Comparison of ENCODE assay signal across 28 cellular contexts in the genomic region with DNA sequence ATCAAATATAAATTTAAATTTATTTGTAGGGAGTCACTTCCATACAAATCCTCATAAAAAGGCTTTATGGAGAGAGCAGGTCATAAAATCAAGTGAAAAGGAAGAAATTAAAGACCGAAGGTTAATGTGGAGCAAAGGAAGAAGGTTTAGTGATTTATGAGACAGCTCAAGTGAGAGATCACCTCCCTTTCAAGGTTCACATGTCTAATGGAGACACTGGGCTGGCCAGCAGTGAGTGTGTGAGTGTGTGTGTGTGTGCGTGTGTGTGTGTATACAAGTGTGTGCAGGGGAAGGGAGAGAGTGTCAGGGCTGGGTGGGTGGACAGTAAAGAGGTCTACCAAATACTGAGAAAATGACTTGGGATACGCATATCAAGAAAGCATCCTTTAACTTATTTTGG.
"Had no signal": no experiment of that assay in that cellular context is flagged by ENCODE, and none has a peak within 500 bp of the region (broad histone marks: within the 10 kb centered on the region; RNA-seq: fewer than 3 reads in every experiment).

No MANE protein-coding gene starts in this region.

- H3K36me3 Mint-ChIP-seq: memory B cell; mesothelial cell of epicardium; naive thymus-derived CD4-positive, alpha-beta T cell; stimulated activated naive B cell treated with anti-CD40 and anti-IgM and Interleukin-4, amounts not matched to agents 10 μg/mL and 1 μg/mL and 100 μg/mL, for 72 hours had no signal

- H3K27ac ChIP-seq: epithelial cell of prostate, foreskin keratinocyte, heart right ventricle, pancreas, right lobe of liver, suprapubic skin, transverse colon, vagina had no signal

- H3K27ac Mint-ChIP-seq: dendritic cell treated with granulocyte-macrophage colony-stimulating factor and Interleukin-4, amounts not matched to agents 40 ng/mL and 50 ng/mL, for 4 days; endodermal cell; memory B cell; mesothelial cell of epicardium; naive thymus-derived CD4-positive, alpha-beta T cell; stimulated activated naive B cell treated with anti-CD40 and anti-IgM and Interleukin-4, amounts not matched to agents 10 μg/mL and 1 μg/mL and 100 μg/mL, for 72 hours; stimulated activated naive CD8-positive, alpha-beta T cell treated with anti-CD3 and anti-CD28 coated beads, Interleukin-15, Interleukin-2, amounts not matched to agents 100 ng/mL and 50 ng/mL, for 24 hours had no signal

- H3K36me3 ChIP-seq: heart right ventricle, pancreas, right lobe of liver, suprapubic skin, transverse colon, vagina had no signal

- DNase-seq: effector CD8-positive, alpha-beta T cell; endodermal cell; foreskin keratinocyte; glutamatergic neuron; heart right ventricle; hippocampal formation; left cardiac atrium; left ventricle myocardium superior; naive thymus-derived CD4-positive, alpha-beta T cell; occipital lobe; pancreas; retina; right lobe of liver; small intestine; stimulated activated CD4-positive, alpha-beta T cell treated with anti-CD3 and anti-CD28 coated beads, Interleukin-15, amount 100 ng/mL, for 24 hours; stimulated activated CD4-positive, alpha-beta T cell treated with anti-CD3 and anti-CD28 coated beads, Interleukin-2, amount 100 ng/mL, for 48 hours; stimulated activated naive B cell treated with anti-CD40 and anti-IgM and Interleukin-4, amounts not matched to agents 10 μg/mL and 1 μg/mL and 100 μg/mL, for 72 hours; transverse colon had no signal

- ATAC-seq: esophagus mucosa; foreskin keratinocyte; heart right ventricle; left cardiac atrium; left ventricle myocardium superior; naive thymus-derived CD4-positive, alpha-beta T cell; pancreas; right lobe of liver; stimulated activated naive B cell treated with anti-CD40 and anti-IgM and Interleukin-4, amounts not matched to agents 10 μg/mL and 1 μg/mL and 100 μg/mL, for 72 hours had no signal

- H3K4me3 ChIP-seq: heart right ventricle, lung, pancreas, right lobe of liver, suprapubic skin, transverse colon, vagina had no signal

- H3K4me1 ChIP-seq: heart right ventricle, right lobe of liver, suprapubic skin, transverse colon, vagina had no signal

- H3K27me3 Mint-ChIP-seq: dendritic cell treated with granulocyte-macrophage colony-stimulating factor and Interleukin-4, amounts not matched to agents 40 ng/mL and 50 ng/mL, for 4 days; memory B cell; naive thymus-derived CD4-positive, alpha-beta T cell; stimulated activated naive B cell treated with anti-CD40 and anti-IgM and Interleukin-4, amounts not matched to agents 10 μg/mL and 1 μg/mL and 100 μg/mL, for 72 hours; stimulated activated naive CD8-positive, alpha-beta T cell treated with anti-CD3 and anti-CD28 coated beads, Interleukin-15, Interleukin-2, amounts not matched to agents 100 ng/mL and 50 ng/mL, for 24 hours had no signal

- H3K27me3 ChIP-seq: foreskin keratinocyte, heart right ventricle, pancreas, right lobe of liver, suprapubic skin, transverse colon, vagina had no signal

- H3K9me3 ChIP-seq: heart right ventricle, pancreas, right lobe of liver, suprapubic skin, transverse colon, vagina had no signal

- H3K9me3 Mint-ChIP-seq: endodermal cell, mesothelial cell of epicardium, nephron had no signal

- H3K4me1 Mint-ChIP-seq: memory B cell; naive thymus-derived CD4-positive, alpha-beta T cell; stimulated activated naive B cell treated with anti-CD40 and anti-IgM and Interleukin-4, amounts not matched to agents 10 μg/mL and 1 μg/mL and 100 μg/mL, for 72 hours had no signal

- H3K4me3 Mint-ChIP-seq: dendritic cell treated with granulocyte-macrophage colony-stimulating factor and Interleukin-4, amounts not matched to agents 40 ng/mL and 50 ng/mL, for 4 days; endodermal cell; memory B cell; mesothelial cell of epicardium; naive thymus-derived CD4-positive, alpha-beta T cell; nephron; stimulated activated naive B cell treated with anti-CD40 and anti-IgM and Interleukin-4, amounts not matched to agents 10 μg/mL and 1 μg/mL and 100 μg/mL, for 72 hours; stimulated activated naive CD8-positive, alpha-beta T cell treated with anti-CD3 and anti-CD28 coated beads, Interleukin-15, Interleukin-2, amounts not matched to agents 100 ng/mL and 50 ng/mL, for 24 hours had no signal
